In the genomic region with DNA sequence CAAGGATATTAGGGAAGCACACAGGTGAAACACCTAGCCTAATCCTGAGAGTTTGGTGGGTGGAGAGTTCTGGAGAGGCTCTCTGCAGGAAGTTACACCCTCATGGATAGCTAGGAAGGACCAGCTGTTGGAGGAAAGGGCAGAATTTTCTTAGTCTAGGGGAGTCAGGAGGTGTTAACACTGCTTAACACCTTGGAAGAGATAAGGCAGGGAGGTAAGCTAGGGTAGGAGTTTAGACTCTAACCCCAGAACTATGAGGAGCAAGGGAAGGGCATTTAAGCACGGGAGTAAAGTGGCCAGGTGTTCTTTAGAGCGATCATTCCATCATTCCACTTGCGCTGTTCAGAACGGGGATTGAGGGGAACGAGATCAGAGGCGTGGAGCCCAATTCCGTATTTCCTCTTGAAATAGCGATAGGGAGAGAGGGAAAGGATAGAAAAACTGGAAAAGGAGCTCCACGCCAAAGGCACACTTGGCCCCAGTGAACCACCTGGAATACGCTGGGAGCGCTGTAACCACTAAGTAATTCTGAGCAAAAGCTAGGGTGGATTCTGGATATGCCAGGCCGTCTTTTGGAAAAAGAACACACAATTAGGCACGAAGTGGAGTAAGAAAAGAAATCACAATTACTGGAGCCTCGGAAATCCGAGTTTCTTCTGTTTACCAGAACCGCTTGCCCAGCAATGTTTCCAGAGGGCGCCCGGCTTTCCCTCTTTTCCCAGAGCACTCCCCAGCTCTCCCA, we compare ENCODE assay signal across 1 cellular context.
TF ChIP-seq lines count a peak whose summit lies in the region.

No MANE protein-coding gene starts in this region.

TF ChIP-seq in GM23338, 12 proteins besides CTCF, POLR2A, EP300 and RAD21 (continued from another document):
- TF ChIP-seq REST (IDR thresholded peaks at IDR 0.05; ENCODE audit: unreplicated experiment), result no peak
